In the genomic region with DNA sequence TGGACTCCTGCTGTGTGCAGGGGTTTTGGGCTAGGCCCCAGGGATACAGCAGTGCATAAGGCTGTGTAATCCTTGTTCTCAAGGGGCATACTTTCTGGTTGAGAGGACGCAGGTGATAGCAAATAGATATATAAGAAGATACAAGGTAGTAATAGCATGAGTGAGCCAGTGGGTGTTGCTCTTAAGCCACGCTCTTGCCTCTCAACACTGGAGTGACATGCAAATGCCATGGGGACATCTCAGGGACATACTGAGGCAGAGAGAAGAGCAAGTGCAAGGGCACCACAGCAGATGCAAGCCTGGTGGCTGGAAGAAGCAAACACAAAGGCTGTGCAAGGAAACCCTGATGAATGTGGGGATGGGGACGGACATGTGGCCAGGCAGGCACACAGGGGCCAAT, we compare ENCODE assay signal across 8 cellular contexts.
DNase-seq lines count a peak whose midpoint lies in the region; ATAC-seq and TF ChIP-seq lines count a peak whose summit lies in the region.

No MANE protein-coding gene starts in this region.

- H3K4me1 Mint-ChIP-seq in CD4-positive, alpha-beta memory T cell = peaks cover 48 to 83% (median 65%) of the 10 kb centered on the region in 4 donors
- H3K4me1 Mint-ChIP-seq in naive thymus-derived CD8-positive, alpha-beta T cell = peaks cover 27 to 80% (median 43%) of the 10 kb centered on the region in 4 donors

- peaks cover 53% of the 10 kb centered on the region for H3K4me1 ChIP-seq in CD4-positive, alpha-beta memory T cell (ENCODE audit: insufficient read depth, low read length)
- no peaks in the 10 kb centered on the region for H3K4me1 ChIP-seq in colonic mucosa

- ATAC-seq in GM19023 (IDR thresholded peaks at IDR 0.05; ENCODE audit: unreplicated experiment) = peak; percentile 49
- ATAC-seq in activated naive CD4-positive, alpha-beta T cell treated with anti-CD3 and anti-CD28 coated beads, Interleukin-2, amount 50 U/mL, for 72 hours = peak; percentile 30 to 49
- peak; percentile 36 to 45 for ATAC-seq in naive thymus-derived CD8-positive, alpha-beta T cell
- ATAC-seq in GM18520 (IDR thresholded peaks at IDR 0.05; ENCODE audit: unreplicated experiment) = no peak
- no peak for ATAC-seq in GM19395 (IDR thresholded peaks at IDR 0.05; ENCODE audit: unreplicated experiment)

- CTCF ChIA-PET in CD4-positive, alpha-beta memory T cell (lab: Charles Lee; ENCODE audit: partially characterized antibody) = interaction anchor here (1.5 to 1.7 kb wide), 2 partner anchors 298 to 373 kb away, joined by 3 to 6 read pairs; no protein-coding TSS in a partner anchor

- no peaks in the 10 kb centered on the region for H3K27me3 Mint-ChIP-seq in CD4-positive, alpha-beta memory T cell
- peaks cover 0 to 2% (median 0%) of the 10 kb centered on the region in 5 donors for H3K27me3 Mint-ChIP-seq in naive thymus-derived CD8-positive, alpha-beta T cell

- no peak overlapping the region for H3K9ac ChIP-seq in colonic mucosa (ENCODE audit: low read depth in 2 of 2, low read length in 2 of 2)

- no peak overlapping the region for H3K4me3 ChIP-seq in CD4-positive, alpha-beta memory T cell (ENCODE audit: low read length in 2 of 2)
- no peak overlapping the region for H3K4me3 ChIP-seq in colonic mucosa

- peak overlapping the region in 3 of 8 donors; percentile 14 to 45 (median 17) for H3K4me3 Mint-ChIP-seq in CD4-positive, alpha-beta memory T cell
- peak overlapping the region in 2 of 10 donors; percentile 48 to 49 for H3K4me3 Mint-ChIP-seq in naive thymus-derived CD8-positive, alpha-beta T cell

- no peaks in the 10 kb centered on the region for H3K36me3 ChIP-seq in CD4-positive, alpha-beta memory T cell (ENCODE audit: insufficient read depth, low read length)
- no peaks in the 10 kb centered on the region for H3K36me3 ChIP-seq in colonic mucosa

- POLR2A ChIA-PET in CD4-positive, alpha-beta memory T cell (lab: Charles Lee; ENCODE audit: partially characterized antibody) = no interaction called here
- POLR2A ChIA-PET in naive thymus-derived CD8-positive, alpha-beta T cell (lab: Charles Lee) = no interaction called here

- no peak for TF ChIP-seq CTCF in colonic mucosa (IDR thresholded peaks at IDR 0.05)

- intact Hi-C loops in CD4-positive, alpha-beta memory T cell (cut with micrococcal nuclease) = loop anchor here (1.0 to 5.0 kb wide), 4 partner anchors 197 to 373 kb away; no protein-coding TSS in a partner anchor
- intact Hi-C loops in colonic mucosa (cut with DNase I) = no loop called here

- no peaks in the 10 kb centered on the region for H3K9me3 ChIP-seq in CD4-positive, alpha-beta memory T cell (ENCODE audit: control insufficient read depth in 1 of 2, low read length in 2 of 2)
- no peaks in the 10 kb centered on the region for H3K9me3 ChIP-seq in colonic mucosa

- no peaks in the 10 kb centered on the region for H3K9me3 Mint-ChIP-seq in CD4-positive, alpha-beta memory T cell
- peaks cover 4 to 6% of the 10 kb centered on the region in 2 donors for H3K9me3 Mint-ChIP-seq in activated naive CD4-positive, alpha-beta T cell treated with anti-CD3 and anti-CD28 coated beads, Interleukin-2, amount 50 U/mL, for 72 hours
- no peaks in the 10 kb centered on the region for H3K9me3 Mint-ChIP-seq in naive thymus-derived CD8-positive, alpha-beta T cell

- H3K27ac Mint-ChIP-seq in CD4-positive, alpha-beta memory T cell = peak overlapping the region in 5 of 7 donors; percentile 2 to 86 (median 82)
- peak overlapping the region in 1 of 2 donors; percentile 92 for H3K27ac Mint-ChIP-seq in activated naive CD4-positive, alpha-beta T cell treated with anti-CD3 and anti-CD28 coated beads, Interleukin-2, amount 50 U/mL, for 72 hours
- H3K27ac Mint-ChIP-seq in naive thymus-derived CD8-positive, alpha-beta T cell = peak overlapping the region in 5 of 10 donors; percentile 25 to 87 (median 64)

- peak in 4 of 5 donors; percentile 36 to 51 (median 39) for DNase-seq in CD4-positive, alpha-beta memory T cell
- DNase-seq in NCI-H2171 (lab: John Stamatoyannopoulos, UW) (peak; percentile 11), colonic mucosa (no peak)
- peak in 1 of 2 donors; percentile 38 for DNase-seq in activated naive CD4-positive, alpha-beta T cell treated with anti-CD3 and anti-CD28 coated beads, Interleukin-2, amount 50 U/mL, for 72 hours (ENCODE audit: low spot score in 2 of 2)
- peak in 5 of 10 donors; percentile 13 to 52 (median 31) for DNase-seq in naive thymus-derived CD8-positive, alpha-beta T cell

- H3K27me3 ChIP-seq in CD4-positive, alpha-beta memory T cell (ENCODE audit: insufficient read depth, low read length) = no peaks in the 10 kb centered on the region
- no peaks in the 10 kb centered on the region for H3K27me3 ChIP-seq in colonic mucosa

- no peaks in the 10 kb centered on the region for H3K36me3 Mint-ChIP-seq in CD4-positive, alpha-beta memory T cell
- H3K36me3 Mint-ChIP-seq in activated naive CD4-positive, alpha-beta T cell treated with anti-CD3 and anti-CD28 coated beads, Interleukin-2, amount 50 U/mL, for 72 hours = peaks cover 4 to 10% of the 10 kb centered on the region in 2 donors
- H3K36me3 Mint-ChIP-seq in naive thymus-derived CD8-positive, alpha-beta T cell = no peaks in the 10 kb centered on the region

- H3K27ac ChIP-seq in CD4-positive, alpha-beta memory T cell (ENCODE audit: low read depth, low read length) = no peak overlapping the region
- H3K27ac ChIP-seq in colonic mucosa = no peak overlapping the region

Comparison
In these comparisons a context has a peak if more than half of its experiments do, and no peak if none do; other contexts are left out.
1. ATAC-seq: peak in GM19023 (single experiment), activated naive CD4-positive, alpha-beta T cell treated with anti-CD3 and anti-CD28 coated beads, Interleukin-2, amount 50 U/mL, for 72 hours (2 of 2) and naive thymus-derived CD8-positive, alpha-beta T cell (2 of 2); none in GM18520 (single experiment) and GM19395 (single experiment).